ENCODE assay signal across 39 cellular contexts in the genomic region with DNA sequence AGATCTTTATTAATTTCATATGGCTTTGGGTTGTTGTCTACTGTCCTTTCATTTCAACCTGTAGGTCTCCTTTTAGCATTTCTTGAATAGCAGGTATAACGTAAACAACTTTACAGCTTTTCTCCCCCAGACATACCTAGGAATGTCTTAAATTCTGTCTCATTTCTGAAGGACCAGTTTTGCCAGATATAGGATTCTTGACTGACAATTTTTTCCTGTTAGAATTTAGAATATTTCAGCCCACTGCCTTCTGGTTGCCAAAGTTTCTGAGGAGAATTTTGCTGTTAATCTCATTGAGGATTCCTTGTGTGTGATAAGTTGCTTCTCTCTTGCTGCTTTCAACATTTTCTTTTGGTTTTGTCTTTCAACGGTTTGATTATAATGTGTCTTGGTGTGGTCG.
"Had no signal": no experiment of that assay in that cellular context is flagged by ENCODE, and none has a peak within 500 bp of the region (broad histone marks: within the 10 kb centered on the region; RNA-seq: fewer than 3 reads in every experiment).

No MANE protein-coding gene starts in this region.

- H3K4me3 Mint-ChIP-seq: activated naive CD4-positive, alpha-beta T cell treated with anti-CD3 and anti-CD28 coated beads for 36 hours; activated naive CD4-positive, alpha-beta T cell treated with anti-CD3 and anti-CD28 coated beads, Interleukin-2, amount 10 ng/mL, durations not matched to agents 7 days and 5 days; activated naive CD4-positive, alpha-beta T cell treated with anti-CD3 and anti-CD28 coated beads, Interleukin-2, amount 50 U/mL, for 24 hours; activated naive CD8-positive, alpha-beta T cell; activated naive CD8-positive, alpha-beta T cell treated with anti-CD3 and anti-CD28 coated beads for 36 hours; activated naive CD8-positive, alpha-beta T cell treated with anti-CD3 and anti-CD28 coated beads, Interleukin-2, amount 10 ng/mL, durations not matched to agents 7 days and 5 days; activated naive CD8-positive, alpha-beta T cell treated with anti-CD3 and anti-CD28 coated beads, Interleukin-2, amount 50 U/mL, for 24 hours; activated T-cell treated with anti-CD3 and anti-CD28 coated beads, Interleukin-2, amount 50 U/mL, for 24 hours; activated T-cell treated with anti-CD3 and anti-CD28 coated beads, Interleukin-2, amount 50 U/mL, for 4 hours; activated T-cell treated with anti-CD3 and anti-CD28 coated beads, Interleukin-2, amount 50 U/mL, for 72 hours; activated T-helper 1 cell treated with anti-CD3 and anti-CD28 coated beads, Interleukin-12 subunit alpha, Interleukin-12 subunit beta, Interleukin-2, Interleukin-4 antibody, amounts not matched to agents 30 ng/mL and 10 ng/mL and 1 ng/mL, durations not matched to agents 14 hours and 24 hours and 36 hours; activated T-helper 17 cell treated with anti-CD3 and anti-CD28 coated beads, Interleukin-2, amount 50 U/mL, for 72 hours; brain; central memory CD8-positive, alpha-beta T cell had no signal

- H3K27ac ChIP-seq: adrenal gland, ascending aorta, body of pancreas, brain microvascular endothelial cell, breast epithelium, cardiac muscle cell had no signal

- H3K27ac Mint-ChIP-seq: activated naive CD4-positive, alpha-beta T cell treated with anti-CD3 and anti-CD28 coated beads for 36 hours; activated naive CD4-positive, alpha-beta T cell treated with anti-CD3 and anti-CD28 coated beads, Interleukin-2, amount 10 ng/mL, durations not matched to agents 7 days and 5 days; activated naive CD4-positive, alpha-beta T cell treated with anti-CD3 and anti-CD28 coated beads, Interleukin-2, amount 50 U/mL, for 72 hours; activated naive CD8-positive, alpha-beta T cell; activated naive CD8-positive, alpha-beta T cell treated with anti-CD3 and anti-CD28 coated beads for 36 hours; activated naive CD8-positive, alpha-beta T cell treated with anti-CD3 and anti-CD28 coated beads, Interleukin-2, amount 10 ng/mL, durations not matched to agents 7 days and 5 days; activated naive CD8-positive, alpha-beta T cell treated with anti-CD3 and anti-CD28 coated beads, Interleukin-2, amount 50 U/mL, for 24 hours; activated T-cell treated with anti-CD3 and anti-CD28 coated beads, Interleukin-2, amount 50 U/mL, for 24 hours; activated T-cell treated with anti-CD3 and anti-CD28 coated beads, Interleukin-2, amount 50 U/mL, for 72 hours; activated T-helper 1 cell treated with anti-CD3 and anti-CD28 coated beads, Interleukin-12 subunit alpha, Interleukin-12 subunit beta, Interleukin-2, Interleukin-4 antibody, amounts not matched to agents 30 ng/mL and 10 ng/mL and 1 ng/mL, durations not matched to agents 14 hours and 24 hours and 36 hours; activated T-helper 17 cell treated with anti-CD3 and anti-CD28 coated beads, Interleukin-2, amount 50 U/mL, for 72 hours; activated T-helper 2 cell treated with anti-CD3 and anti-CD28 coated beads, Interferon-gamma antibody, Interleukin-2, Interleukin-4, amounts not matched to agents 10 μg/mL and 5 μg/mL and 100 μg/mL, durations not matched to agents 14 hours and 24 hours and 36 hours; brain had no signal

- FAIRE-seq: bronchial epithelial cell had no signal

- H3K4me1 ChIP-seq: adrenal gland, ascending aorta, body of pancreas, breast epithelium had no signal

- H3K27me3 Mint-ChIP-seq: activated naive CD8-positive, alpha-beta T cell; activated naive CD8-positive, alpha-beta T cell treated with anti-CD3 and anti-CD28 coated beads for 36 hours; activated naive CD8-positive, alpha-beta T cell treated with anti-CD3 and anti-CD28 coated beads, Interleukin-2, amount 10 ng/mL, durations not matched to agents 7 days and 5 days; activated naive CD8-positive, alpha-beta T cell treated with anti-CD3 and anti-CD28 coated beads, Interleukin-2, amount 50 U/mL, for 24 hours; activated T-cell treated with anti-CD3 and anti-CD28 coated beads, Interleukin-2, amount 50 U/mL, for 24 hours; activated T-helper 17 cell treated with anti-CD3 and anti-CD28 coated beads, Interleukin-2, amount 50 U/mL, for 72 hours had no signal

- H3K4me3 ChIP-seq: adrenal gland, ascending aorta, body of pancreas, breast epithelium, cardiac muscle cell had no signal

- H3K36me3 ChIP-seq: adrenal gland, ascending aorta, brain microvascular endothelial cell, cardiac muscle cell had no signal

- DNase-seq: activated effector memory CD4-positive, alpha-beta T cell treated with anti-CD3 and anti-CD28 coated beads, Interleukin-2, amount 50 U/mL, for 16 hours; activated effector memory CD4-positive, alpha-beta T cell treated with Interleukin-2 at 50 U/mL for 16 hours; activated gamma-delta T cell; activated gamma-delta T cell treated with Interleukin-2 at 50 U/mL for 16 hours; activated naive CD4-positive, alpha-beta T cell; activated naive CD4-positive, alpha-beta T cell treated with anti-CD3 and anti-CD28 coated beads for 36 hours; activated naive CD4-positive, alpha-beta T cell treated with anti-CD3 and anti-CD28 coated beads, Interleukin-2, amount 10 ng/mL, durations not matched to agents 7 days and 5 days; activated naive CD4-positive, alpha-beta T cell treated with anti-CD3 and anti-CD28 coated beads, Interleukin-2, amount 50 U/mL, for 16 hours; activated naive CD4-positive, alpha-beta T cell treated with Interleukin-2 at 50 U/mL for 16 hours; activated naive CD8-positive, alpha-beta T cell treated with anti-CD3 and anti-CD28 coated beads for 36 hours; activated naive CD8-positive, alpha-beta T cell treated with anti-CD3 and anti-CD28 coated beads, Interleukin-2, amount 10 ng/mL, durations not matched to agents 7 days and 5 days; activated naive CD8-positive, alpha-beta T cell treated with anti-CD3 and anti-CD28 coated beads, Interleukin-2, amount 50 U/mL, for 24 hours; activated T-cell treated with anti-CD3 and anti-CD28 coated beads, Interleukin-2, amount 50 U/mL, for 1 hour; activated T-cell treated with anti-CD3 and anti-CD28 coated beads, Interleukin-2, amount 50 U/mL, for 24 hours; activated T-cell treated with anti-CD3 and anti-CD28 coated beads, Interleukin-2, amount 50 U/mL, for 4 hours; activated T-cell treated with anti-CD3 and anti-CD28 coated beads, Interleukin-2, amount 50 U/mL, for 48 hours; activated T-cell treated with anti-CD3 and anti-CD28 coated beads, Interleukin-2, amount 50 U/mL, for 72 hours; adrenal gland; amniotic stem cell; amygdala; anterior cingulate cortex; aorta; body of pancreas; brain microvascular endothelial cell; caudate nucleus; central memory CD4-positive, alpha-beta T cell; cerebellar nuclear complex had no signal

- H3K9me3 ChIP-seq: adrenal gland had no signal

- H3K4me1 Mint-ChIP-seq: activated naive CD4-positive, alpha-beta T cell treated with anti-CD3 and anti-CD28 coated beads, Interleukin-2, amount 50 U/mL, for 24 hours; activated naive CD8-positive, alpha-beta T cell treated with anti-CD3 and anti-CD28 coated beads for 36 hours; activated naive CD8-positive, alpha-beta T cell treated with anti-CD3 and anti-CD28 coated beads, Interleukin-2, amount 50 U/mL, for 24 hours; activated T-helper 17 cell treated with anti-CD3 and anti-CD28 coated beads, Interleukin-2, amount 50 U/mL, for 72 hours; brain; central memory CD8-positive, alpha-beta T cell had no signal

- H3K27me3 ChIP-seq: adrenal gland, ascending aorta, body of pancreas, brain microvascular endothelial cell, breast epithelium, cardiac muscle cell had no signal
